In the genomic region with DNA sequence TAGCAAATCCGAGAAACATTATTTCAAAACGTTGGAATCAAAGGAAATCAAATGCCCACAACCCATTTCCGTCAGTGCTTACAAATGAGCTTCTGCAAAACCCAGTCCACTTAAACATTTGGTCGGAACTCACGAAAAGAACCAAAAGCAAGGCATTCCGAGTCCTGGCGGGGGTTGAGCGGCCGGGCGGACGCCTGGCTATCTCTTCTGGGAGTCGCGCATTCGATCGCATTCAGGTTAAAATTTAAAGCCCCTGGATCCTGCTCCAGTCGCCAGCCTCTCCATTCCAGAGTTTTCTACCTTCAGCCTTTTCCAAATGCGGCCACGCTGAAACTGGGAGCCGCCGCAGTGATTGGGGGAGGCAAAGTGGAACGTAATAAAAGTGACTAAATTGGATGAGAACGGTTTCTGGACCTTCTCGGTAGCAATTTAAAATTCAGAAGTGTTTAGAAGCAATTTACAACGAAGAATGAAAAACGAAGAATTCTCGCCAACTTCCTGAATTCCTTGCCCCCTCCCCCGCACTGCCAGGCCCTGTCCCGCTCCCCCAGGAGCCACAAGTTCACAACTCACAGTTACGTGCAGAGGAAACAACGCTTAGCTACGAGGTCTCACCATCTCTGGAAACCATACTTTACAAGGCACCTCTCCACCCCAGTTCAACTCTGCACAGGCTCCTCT, we compare ENCODE assay signal across 8 cellular contexts. TPM values are rescaled to one million over a fixed set of nuclear protein-coding genes. Genes with fewer than 3 reads are reported as not detected.
DNase-seq lines count a peak whose midpoint lies in the region; ATAC-seq, FAIRE-seq and TF ChIP-seq lines count a peak whose summit lies in the region.

No MANE protein-coding gene starts in this region.

- H3K27me3 ChIP-seq in GM12878 (replicated peaks in 1 of 2; ENCODE audit: control insufficient read depth in 2 of 2, insufficient read depth in 2 of 2, low read length in 1 of 2) = peaks cover 10 to 23% of the 10 kb centered on the region in 2 experiments

- SMC1A ChIA-PET in GM12878 (lab: Charles Lee; ENCODE audit: uncharacterized antibody, unreplicated experiment) = no interaction called here

- H3K4me1 Mint-ChIP-seq in stimulated activated naive B cell treated with anti-CD40 and anti-IgM and Interleukin-4, amounts not matched to agents 10 μg/mL and 1 μg/mL and 100 μg/mL, for 72 hours = peaks cover 23 to 30% of the 10 kb centered on the region in 2 donors
- H3K4me1 Mint-ChIP-seq in CD14-positive monocyte = peaks cover 24% of the 10 kb centered on the region

- RAD21 ChIA-PET in GM12878 (lab: Charles Lee; ENCODE audit: unreplicated experiment) = no interaction called here

- no peak overlapping the region for H3K4me2 ChIP-seq in GM12878 (ENCODE audit: control insufficient read depth, insufficient read depth)

- H3K9ac ChIP-seq in GM12878 (ENCODE audit: control insufficient read depth, insufficient read depth, low read length) = no peak overlapping the region

- no peak overlapping the region for H2AFZ ChIP-seq in GM12878 (ENCODE audit: control insufficient read depth, low read depth, low read length)

- POLR2A ChIA-PET in GM12878 (lab: Charles Lee) = no interaction called here

- TF ChIP-seq POLR2A in GM12878 (IDR thresholded peaks at IDR 0.05; ENCODE audit: low read depth, low read length) = no peak

- H3K4me3 ChIP-seq in GM12878 = no peak overlapping the region

- CTCF ChIA-PET in GM12878 (lab: Yijun Ruan, JAX) = no interaction called here

- H3K4me3 Mint-ChIP-seq in stimulated activated naive B cell treated with anti-CD40 and anti-IgM and Interleukin-4, amounts not matched to agents 10 μg/mL and 1 μg/mL and 100 μg/mL, for 72 hours = no peak overlapping the region
- H3K4me3 Mint-ChIP-seq in CD14-positive monocyte = peak overlapping the region in 1 of 2 donors; percentile 88

- TF ChIP-seq EP300 in GM12878 (IDR thresholded peaks at IDR 0.05; ENCODE audit: borderline replicate concordance in 1 of 2, control insufficient read depth in 1 of 2, low read depth in 2 of 2, low read length in 2 of 2) = no peak

- DNase-seq in NCI-H82 (lab: John Stamatoyannopoulos, UW) (peak; percentile 46), NCI-H82 treated with DMSO at 0.1 percent for 48 hours (lab: John Stamatoyannopoulos, UW; ENCODE audit: unreplicated experiment) (no peak), GM12878 (ENCODE audit: low read depth, low spot score) (no peak), kidney tubule cell (ENCODE audit: low spot score) (peak; percentile 35), ACHN (no peak), CD14-positive monocyte (ENCODE audit: low spot score) (no peak)
- DNase-seq in stimulated activated naive B cell treated with anti-CD40 and anti-IgM and Interleukin-4, amounts not matched to agents 10 μg/mL and 1 μg/mL and 100 μg/mL, for 72 hours = no peak

- H3K36me3 Mint-ChIP-seq in stimulated activated naive B cell treated with anti-CD40 and anti-IgM and Interleukin-4, amounts not matched to agents 10 μg/mL and 1 μg/mL and 100 μg/mL, for 72 hours = peaks cover 2 to 3% of the 10 kb centered on the region in 2 donors
- peaks cover 0 to 4% of the 10 kb centered on the region in 2 donors for H3K36me3 Mint-ChIP-seq in CD14-positive monocyte

- H3K27ac ChIP-seq in GM12878 (ENCODE audit: control insufficient read depth, insufficient read depth) = no peak overlapping the region

- intact Hi-C loops in GM12878 (cut with micrococcal nuclease; ENCODE audit: unreplicated experiment) (no loop called here), CD14-positive monocyte (cut with micrococcal nuclease) (no loop called here)

- no peaks in the 10 kb centered on the region for H3K9me3 Mint-ChIP-seq in stimulated activated naive B cell treated with anti-CD40 and anti-IgM and Interleukin-4, amounts not matched to agents 10 μg/mL and 1 μg/mL and 100 μg/mL, for 72 hours
- peaks cover 0 to 42% (median 15%) of the 10 kb centered on the region in 7 donors for H3K9me3 Mint-ChIP-seq in CD14-positive monocyte

- no TSS peak for BruUV-seq in GM12878 (replicated peaks; lab: Mats Ljungman, UMichigan)

- in situ Hi-C loops in GM12878 (cut with MboI) = no loop called here
- in situ Hi-C loops in ACHN (cut with HindIII; ENCODE audit: low pct_ligation_motif_present, low pct_unique_long_range_greater_than_20kb, low sequenced_read_pairs) = no loop called here

- TF ChIP-seq RAD21 in GM12878 (IDR thresholded peaks at IDR 0.05; ENCODE audit: insufficient read depth, low read depth, low read length) = no peak

- 14% methylated on average over 31 of the region's 31 CpGs for WGBS in GM12878 (ENCODE audit: insufficient coverage, insufficient replicate concordance, low lambda C conversion rate, missing lambda C conversion rate)

- peaks cover 63 to 82% of the 10 kb centered on the region in 2 donors for H3K27me3 Mint-ChIP-seq in stimulated activated naive B cell treated with anti-CD40 and anti-IgM and Interleukin-4, amounts not matched to agents 10 μg/mL and 1 μg/mL and 100 μg/mL, for 72 hours
- peaks cover 82 to 95% (median 84%) of the 10 kb centered on the region in 3 donors for H3K27me3 Mint-ChIP-seq in CD14-positive monocyte (ENCODE audit: low read depth in 3 of 3)

- no peak for FAIRE-seq in GM12878 (lab: Jason Lieb, UNC)

- H4K20me1 ChIP-seq in GM12878 (ENCODE audit: control insufficient read depth, insufficient read depth) = no peaks in the 10 kb centered on the region

- no peaks in the 10 kb centered on the region for H3K4me1 ChIP-seq in GM12878 (ENCODE audit: control insufficient read depth, insufficient read depth, low read length)

- peak overlapping the region; percentile 85 for H3K27ac Mint-ChIP-seq in stimulated activated naive B cell treated with anti-CD40 and anti-IgM and Interleukin-4, amounts not matched to agents 10 μg/mL and 1 μg/mL and 100 μg/mL, for 72 hours
- H3K27ac Mint-ChIP-seq in CD14-positive monocyte = no peak overlapping the region

- no peaks in the 10 kb centered on the region for H3K36me3 ChIP-seq in GM12878 (ENCODE audit: control insufficient read depth in 2 of 2, insufficient read depth in 2 of 2, low read length in 1 of 2)

- TF ChIP-seq CTCF in GM12878 (IDR thresholded peaks at IDR 0.05 in 2 of 3, conservative IDR thresholded peaks at IDR 0.05 in 1 of 3; ENCODE audit: control insufficient read depth in 2 of 3, extremely low read depth in 1 of 3, insufficient read depth in 1 of 3, low read depth in 3 of 3, low read length in 3 of 3) = no peak
- TF ChIP-seq CTCF in CD14-positive monocyte (IDR thresholded peaks at IDR 0.05) = no peak

- no peaks in the 10 kb centered on the region for H3K79me2 ChIP-seq in GM12878 (ENCODE audit: control insufficient read depth, insufficient read depth, low read length)

- H3K9me3 ChIP-seq in GM12878 (replicated peaks; ENCODE audit: control insufficient read depth, insufficient read depth, low read length) = no peaks in the 10 kb centered on the region; the same call in 2 of the 3 replicates

- ATAC-seq in GM12878 (no peak), HG03469 (IDR thresholded peaks at IDR 0.05; ENCODE audit: unreplicated experiment) (no peak)
- ATAC-seq in stimulated activated naive B cell treated with anti-CD40 and anti-IgM and Interleukin-4, amounts not matched to agents 10 μg/mL and 1 μg/mL and 100 μg/mL, for 72 hours (replicated peaks) = no peak

TF ChIP-seq in GM12878, 131 proteins besides CTCF, POLR2A, EP300 and RAD21:
- TF ChIP-seq IRF3 (IDR thresholded peaks at IDR 0.05) (no peak), SUZ12 (IDR thresholded peaks at IDR 0.05; ENCODE audit: unreplicated experiment) (peak; percentile 17), ATF7 (IDR thresholded peaks at IDR 0.05; ENCODE audit: low read depth) (no peak), SIN3A (IDR thresholded peaks at IDR 0.05; ENCODE audit: low read depth, low read length) (no peak), CBX5 (IDR thresholded peaks at IDR 0.05; ENCODE audit: low read depth) (no peak)

RNA-seq across cellular contexts. Expression of gene GATA6, which starts 1.8 kb away (rescaled TPM):
- not detected in 2 replicates for total RNA-seq in GM12878 (2013; cell fraction: nucleolus; rRNA removed)
- not detected in 2 replicates for total RNA-seq in GM12878 (2014; rRNA removed)
- not detected in 2 replicates for total RNA-seq in GM12878 (2014; rRNA removed; fragmentation: Illumina TruSeq; extraction: Trizol)
- 0.05 TPM in 2 replicates for total RNA-seq in GM12878 (2021)
- not detected for polyA plus RNA-seq in GM12878 (2011; ENCODE audit: low read depth)
- polyA plus RNA-seq in GM12878 (2011; rRNA removed) = not detected in 2 replicates
- polyA plus RNA-seq in GM12878 (2011; cell fraction: cytosol; rRNA removed) = not detected in 2 replicates
- polyA plus RNA-seq in GM12878 (2011; cell fraction: nucleus; rRNA removed) = not detected in 2 replicates
- polyA plus RNA-seq in GM12878 (2012) = 0.03 TPM in 1 of 2 replicates, not detected in the other
- not detected in 2 replicates for polyA plus RNA-seq in GM12878 (2014; fragmentation: Illumina TruSeq; extraction: Trizol)
- polyA plus RNA-seq in GM12878 (2014; fragmentation: Nextera tagmentation; extraction: Ambion mirVana) = not detected
- polyA plus RNA-seq in GM12878 (2014; rRNA removed) = not detected in 2 replicates
- polyA plus RNA-seq in GM12878 (2016; fragmentation: Nextera tagmentation; extraction: Ambion mirVana) = under 1 TPM in 1 of 2 experiments, not detected in 1; 0.04 TPM
- polyA minus RNA-seq in GM12878 (2011; rRNA and poly(A)+ RNA removed) = not detected in 2 replicates
- not detected in 2 replicates for polyA minus RNA-seq in GM12878 (2011; cell fraction: cytosol; rRNA and poly(A)+ RNA removed)
- polyA minus RNA-seq in GM12878 (2011; cell fraction: nucleus; rRNA and poly(A)+ RNA removed) = not detected in 2 replicates
- under 1 TPM in 1 of 2 donors, not detected in 1; 0.04 TPM for polyA plus RNA-seq in CD14-positive monocyte

Comparison
In these comparisons a context has a peak if more than half of its experiments do, and no peak if none do; other contexts are left out.
1. DNase-seq: peak in NCI-H82 (single experiment) and kidney tubule cell (single experiment); none in NCI-H82 treated with DMSO at 0.1 percent for 48 hours (single experiment), GM12878 (single experiment), stimulated activated naive B cell treated with anti-CD40 and anti-IgM and Interleukin-4, amounts not matched to agents 10 μg/mL and 1 μg/mL and 100 μg/mL, for 72 hours (single experiment), ACHN (single experiment) and CD14-positive monocyte (single experiment).